13 cellular contexts compared by ENCODE assay signal in genomic region chr11:76174330-76174729, GRCh38. TPM values are rescaled to one million over a fixed set of nuclear protein-coding genes. Genes with fewer than 3 reads are reported as not detected.
DNase-seq lines count a peak whose midpoint lies in the region; ATAC-seq and TF ChIP-seq lines count a peak whose summit lies in the region.
"Had no signal": no experiment of that assay in that cellular context is flagged by ENCODE, and none has a peak within 500 bp of the region (broad histone marks: within the 10 kb centered on the region; RNA-seq: fewer than 3 reads in every experiment).

No MANE protein-coding gene starts in this region.

- no peak overlapping the region for H2AFZ ChIP-seq in neural progenitor cell (replicated peaks)
- H2AFZ ChIP-seq: GM23338 had no signal

- H3K4me1 ChIP-seq in HEK293 (ENCODE audit: control insufficient read depth, insufficient read depth, low read length) (no peaks in the 10 kb centered on the region), neural progenitor cell (peaks cover 5% of the 10 kb centered on the region)
- H3K4me1 ChIP-seq: Caco-2, HAP-1 had no signal

- ATAC-seq in HG02973 (IDR thresholded peaks at IDR 0.05; ENCODE audit: unreplicated experiment) = no peak
- no peak for ATAC-seq in HG03520 (IDR thresholded peaks at IDR 0.05; ENCODE audit: unreplicated experiment)
- ATAC-seq in GM18498 (IDR thresholded peaks at IDR 0.05; ENCODE audit: unreplicated experiment) = no peak
- ATAC-seq: GM23338 had no signal

- no peaks in the 10 kb centered on the region for H3F3A ChIP-seq in neural progenitor cell (ENCODE audit: low read depth)

- POLR2A ChIA-PET in HEK293 (lab: Yijun Ruan, JAX) = no interaction called here

- no peaks in the 10 kb centered on the region for H3K9me3 Mint-ChIP-seq in endothelial cell (ENCODE audit: unreplicated experiment)
- peaks cover 3% of the 10 kb centered on the region for H3K9me3 Mint-ChIP-seq in neural progenitor cell
- H3K9me3 Mint-ChIP-seq: CD4-positive, alpha-beta memory T cell had no signal

- no peak for TF ChIP-seq CTCF in HEK293 (tag by site-specific recombination; IDR thresholded peaks at IDR 0.05)
- TF ChIP-seq CTCF in endothelial cell (IDR thresholded peaks at IDR 0.05; ENCODE audit: unreplicated experiment) = no peak
- no peak for TF ChIP-seq CTCF in neural progenitor cell (IDR thresholded peaks at IDR 0.05)

- H3K36me3 ChIP-seq in HEK293 (ENCODE audit: control insufficient read depth in 2 of 2, insufficient read depth in 1 of 2, low read length in 2 of 2) (no peaks in the 10 kb centered on the region), neural progenitor cell (no peaks in the 10 kb centered on the region)
- H3K36me3 ChIP-seq: HAP-1 had no signal

- H3K27me3 ChIP-seq in neural progenitor cell = no peaks in the 10 kb centered on the region

- DNase-seq in endothelial cell (ENCODE audit: low spot score) (no peak), neural progenitor cell (ENCODE audit: low spot score) (no peak)
- DNase-seq: C1 segment of cervical spinal cord, Caco-2, DMS153, DND-41 had no signal

- H4K20me1 ChIP-seq in neural progenitor cell (ENCODE audit: low read depth) = no peaks in the 10 kb centered on the region

- H3K27me3 Mint-ChIP-seq in endothelial cell (ENCODE audit: unreplicated experiment) (peaks cover 13% of the 10 kb centered on the region), neural progenitor cell (ENCODE audit: insufficient read depth, low read depth) (peaks cover 10% of the 10 kb centered on the region)

- H3K79me2 ChIP-seq in neural progenitor cell (ENCODE audit: low read depth) = no peaks in the 10 kb centered on the region

- H3K4me3 Mint-ChIP-seq in endothelial cell (ENCODE audit: unreplicated experiment) (peak overlapping the region; percentile 10), neural progenitor cell (peak overlapping the region; percentile 24)
- H3K4me3 Mint-ChIP-seq: CD4-positive, alpha-beta memory T cell; GM23338 had no signal

- H3K4me1 Mint-ChIP-seq in endothelial cell (ENCODE audit: unreplicated experiment) (no peaks in the 10 kb centered on the region), neural progenitor cell (peaks cover 12% of the 10 kb centered on the region)

- H3K4me3 ChIP-seq in HEK293 (ENCODE audit: low read depth, low read length) (no peak overlapping the region), neural progenitor cell (no peak overlapping the region)
- H3K4me3 ChIP-seq: GM23338, HAP-1 had no signal

- no peak overlapping the region for H3K4me2 ChIP-seq in neural progenitor cell
- H3K4me2 ChIP-seq: GM23338 had no signal

- CTCF ChIA-PET in HEK293 (lab: Yijun Ruan, JAX) = interaction anchor here (0.5 kb wide), 1 partner anchor 953 kb away, joined by 3 read pairs; no protein-coding TSS in a partner anchor

- no peak overlapping the region for H3K27ac ChIP-seq in HEK293 (ENCODE audit: extremely low read depth, low read depth, low read length)
- no peak overlapping the region for H3K27ac ChIP-seq in neural progenitor cell

- H3K9ac ChIP-seq in neural progenitor cell = no peak overlapping the region

- H3K9me3 ChIP-seq in HEK293 (ENCODE audit: control insufficient read depth, insufficient read depth, low read depth, low read length) = no peaks in the 10 kb centered on the region
- no peaks in the 10 kb centered on the region for H3K9me3 ChIP-seq in neural progenitor cell (ENCODE audit: low read depth)
- H3K9me3 ChIP-seq: Caco-2, HAP-1 had no signal

- H3K27ac Mint-ChIP-seq in endothelial cell (ENCODE audit: unreplicated experiment) = peak overlapping the region; percentile 5
- peak overlapping the region; percentile 52 for H3K27ac Mint-ChIP-seq in neural progenitor cell
- H3K27ac Mint-ChIP-seq: CD4-positive, alpha-beta memory T cell; GM23338 had no signal

- H3K36me3 Mint-ChIP-seq in endothelial cell (ENCODE audit: low read depth, unreplicated experiment) = peaks cover 4% of the 10 kb centered on the region
- peaks cover 3% of the 10 kb centered on the region for H3K36me3 Mint-ChIP-seq in neural progenitor cell
- H3K36me3 Mint-ChIP-seq: CD4-positive, alpha-beta memory T cell had no signal

TF ChIP-seq in HEK293, 187 proteins besides CTCF, POLR2A, EP300 and RAD21:
- no peak for TF ChIP-seq ZNF701 (tag by site-specific recombination; IDR thresholded peaks at IDR 0.05)
- no peak for TF ChIP-seq ZNF302 (tag by site-specific recombination; IDR thresholded peaks at IDR 0.05; ENCODE audit: low read depth)
- TF ChIP-seq ZBTB17 (tag by site-specific recombination; IDR thresholded peaks at IDR 0.05) = peak; percentile 49; the same call in 1 of the 2 replicates
- TF ChIP-seq, protein P1, sequence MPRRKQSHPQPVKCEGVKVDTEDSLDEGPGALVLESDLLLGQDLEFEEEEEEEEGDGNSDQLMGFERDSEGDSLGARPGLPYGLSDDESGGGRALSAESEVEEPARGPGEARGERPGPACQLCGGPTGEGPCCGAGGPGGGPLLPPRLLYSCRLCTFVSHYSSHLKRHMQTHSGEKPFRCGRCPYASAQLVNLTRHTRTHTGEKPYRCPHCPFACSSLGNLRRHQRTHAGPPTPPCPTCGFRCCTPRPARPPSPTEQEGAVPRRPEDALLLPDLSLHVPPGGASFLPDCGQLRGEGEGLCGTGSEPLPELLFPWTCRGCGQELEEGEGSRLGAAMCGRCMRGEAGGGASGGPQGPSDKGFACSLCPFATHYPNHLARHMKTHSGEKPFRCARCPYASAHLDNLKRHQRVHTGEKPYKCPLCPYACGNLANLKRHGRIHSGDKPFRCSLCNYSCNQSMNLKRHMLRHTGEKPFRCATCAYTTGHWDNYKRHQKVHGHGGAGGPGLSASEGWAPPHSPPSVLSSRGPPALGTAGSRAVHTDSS (tag by site-specific recombination; IDR thresholded peaks at IDR 0.05) = no peak
- peak; percentile 97 for TF ChIP-seq ZNF366 (tag by site-specific recombination; conservative IDR thresholded peaks at IDR 0.05)
- no peak for TF ChIP-seq MEIS1 (CRISPR knock-in tag; IDR thresholded peaks at IDR 0.05; ENCODE audit: borderline replicate concordance)
- no peak for TF ChIP-seq KLF7 (tag by site-specific recombination; IDR thresholded peaks at IDR 0.05; ENCODE audit: borderline replicate concordance)

RNA-seq across cellular contexts. Expression of gene WNT11, which starts 32.0 kb away (rescaled TPM):
- 3.6 TPM for total RNA-seq in endothelial cell (ENCODE audit: unreplicated experiment)
- total RNA-seq in neural progenitor cell (ENCODE audit: low replicate concordance) = 0.26 and 0.59 TPM in 2 replicates
